Comparison of ENCODE assay signal across 9 cellular contexts in the genomic region with DNA sequence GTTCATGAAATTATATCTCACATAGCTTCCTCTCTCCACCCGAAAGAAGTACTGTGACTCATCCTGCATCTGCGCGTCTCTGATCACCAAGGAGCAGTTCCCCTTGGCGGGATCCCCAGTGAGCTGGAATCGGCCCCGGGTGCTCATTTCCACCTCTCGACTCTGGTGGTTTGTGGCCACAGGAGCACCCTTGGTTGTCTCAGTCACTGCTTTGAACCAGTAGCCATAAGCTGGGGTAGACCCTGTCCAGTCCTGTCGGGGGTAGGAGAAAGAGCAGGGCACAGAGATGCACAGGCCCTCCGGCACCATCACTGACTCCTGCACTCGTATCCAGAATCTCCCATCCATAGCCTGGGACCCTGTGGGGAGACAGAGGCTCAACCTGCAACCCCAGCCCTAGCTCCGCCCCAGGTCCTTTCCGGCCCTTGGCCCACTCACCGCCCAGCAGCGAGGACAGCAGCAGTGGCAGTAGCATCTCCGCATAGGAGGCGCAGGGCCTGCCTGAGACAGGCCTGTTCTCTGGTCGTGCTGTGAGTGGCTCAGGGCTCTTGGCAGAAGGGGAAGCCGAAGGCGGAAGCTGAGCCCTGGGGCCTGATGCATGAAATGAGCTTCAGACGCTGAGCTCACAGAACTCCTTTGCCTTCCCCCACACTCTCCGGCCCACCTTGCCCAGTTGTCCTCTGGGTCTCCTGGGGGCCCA. TPM values are rescaled to one million over a fixed set of nuclear protein-coding genes. Genes with fewer than 3 reads are reported as not detected.
DNase-seq lines count a peak whose midpoint lies in the region; ATAC-seq and TF ChIP-seq lines count a peak whose summit lies in the region.
"Had no signal": no experiment of that assay in that cellular context is flagged by ENCODE, and none has a peak within 500 bp of the region (broad histone marks: within the 10 kb centered on the region; RNA-seq: fewer than 3 reads in every experiment).

A gene with protein sequence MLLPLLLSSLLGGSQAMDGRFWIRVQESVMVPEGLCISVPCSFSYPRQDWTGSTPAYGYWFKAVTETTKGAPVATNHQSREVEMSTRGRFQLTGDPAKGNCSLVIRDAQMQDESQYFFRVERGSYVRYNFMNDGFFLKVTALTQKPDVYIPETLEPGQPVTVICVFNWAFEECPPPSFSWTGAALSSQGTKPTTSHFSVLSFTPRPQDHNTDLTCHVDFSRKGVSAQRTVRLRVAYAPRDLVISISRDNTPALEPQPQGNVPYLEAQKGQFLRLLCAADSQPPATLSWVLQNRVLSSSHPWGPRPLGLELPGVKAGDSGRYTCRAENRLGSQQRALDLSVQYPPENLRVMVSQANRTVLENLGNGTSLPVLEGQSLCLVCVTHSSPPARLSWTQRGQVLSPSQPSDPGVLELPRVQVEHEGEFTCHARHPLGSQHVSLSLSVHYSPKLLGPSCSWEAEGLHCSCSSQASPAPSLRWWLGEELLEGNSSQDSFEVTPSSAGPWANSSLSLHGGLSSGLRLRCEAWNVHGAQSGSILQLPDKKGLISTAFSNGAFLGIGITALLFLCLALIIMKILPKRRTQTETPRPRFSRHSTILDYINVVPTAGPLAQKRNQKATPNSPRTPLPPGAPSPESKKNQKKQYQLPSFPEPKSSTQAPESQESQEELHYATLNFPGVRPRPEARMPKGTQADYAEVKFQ (minus strand): TSS at position 536 of the 700 bp plus-strand sequence. CDS start 61 bp downstream, at position 475.

- intact Hi-C loops in left colon (cut with DNase I, micrococcal nuclease) (loop anchor here in 1 of 2 donors (10.0 kb wide), 1 partner anchor 92 kb away; no protein-coding TSS in a partner anchor), prostate gland (cut with DNase I) (no loop called here)

- peaks cover 4% of the 10 kb centered on the region for H3K36me3 Mint-ChIP-seq in endothelial cell (ENCODE audit: low read depth, unreplicated experiment)

- H3K4me3 Mint-ChIP-seq in endothelial cell (ENCODE audit: unreplicated experiment): no peak within 1 kb of the TSS

- peak; percentile 69 for ATAC-seq in GM18867 (IDR thresholded peaks at IDR 0.05; ENCODE audit: unreplicated experiment)
- peak; percentile 58 for ATAC-seq in HG02840 (IDR thresholded peaks at IDR 0.05; ENCODE audit: low FRiP score, unreplicated experiment)
- ATAC-seq in left colon: peak; percentile 24

- H3K4me1 ChIP-seq in prostate gland (replicated peaks): no peaks in the 10 kb centered on the region

- H3K4me1 Mint-ChIP-seq in endothelial cell (ENCODE audit: unreplicated experiment): no peaks in the 10 kb centered on the region

- H3K9me3 ChIP-seq in prostate gland: no peaks in the 10 kb centered on the region

- 51% methylated on average over 21 of the region's 21 CpGs for WGBS in prostate gland

- no peak within 1 kb of the TSS for H3K27ac Mint-ChIP-seq in endothelial cell (ENCODE audit: unreplicated experiment)

- no peaks in the 10 kb centered on the region for H3K36me3 ChIP-seq in prostate gland

- no peak for TF ChIP-seq POLR2A in prostate gland (IDR thresholded peaks at IDR 0.05)

- H3K27me3 Mint-ChIP-seq in endothelial cell (ENCODE audit: unreplicated experiment): peaks cover 4% of the 10 kb centered on the region

- H3K9me3 Mint-ChIP-seq in endothelial cell (ENCODE audit: unreplicated experiment): no peaks in the 10 kb centered on the region

- no peak within 1 kb of the TSS for H3K4me3 ChIP-seq in prostate gland

- H3K27me3 ChIP-seq in prostate gland (replicated peaks; ENCODE audit: insufficient read depth): no peaks in the 10 kb centered on the region

- TF ChIP-seq CTCF in prostate gland (IDR thresholded peaks at IDR 0.05) (no peak), endothelial cell (IDR thresholded peaks at IDR 0.05; ENCODE audit: unreplicated experiment) (no peak)

- H3K27ac ChIP-seq in prostate gland: no peak within 1 kb of the TSS
- H3K27ac ChIP-seq: epithelial cell of prostate had no signal

- DNase-seq in SKM-1 treated with dmso at 0.1 percent for 144 hours (lab: John Stamatoyannopoulos, UW; ENCODE audit: unreplicated experiment) (peak; percentile 63), left colon (peak in 1 of 2 donors; percentile 44), prostate gland (ENCODE audit: low spot score) (no peak), NCI-H1105 (lab: John Stamatoyannopoulos, UW) (no peak), endothelial cell (ENCODE audit: low spot score) (no peak), NCI-H1694 treated with DMSO at 0.1 percent for 48 hours (lab: John Stamatoyannopoulos, UW) (no peak)

RNA-seq across cellular contexts. Expression of the gene that starts here (rescaled TPM):
- total RNA-seq in left colon: 1 to 10 TPM; 1.3 to 4.5 TPM
- total RNA-seq in prostate gland: 1 to 10 TPM; 7.1 to 7.5 TPM
- total RNA-seq in endothelial cell (ENCODE audit: unreplicated experiment): not detected
